ENCODE assay signal across 22 cellular contexts in the genomic region with DNA sequence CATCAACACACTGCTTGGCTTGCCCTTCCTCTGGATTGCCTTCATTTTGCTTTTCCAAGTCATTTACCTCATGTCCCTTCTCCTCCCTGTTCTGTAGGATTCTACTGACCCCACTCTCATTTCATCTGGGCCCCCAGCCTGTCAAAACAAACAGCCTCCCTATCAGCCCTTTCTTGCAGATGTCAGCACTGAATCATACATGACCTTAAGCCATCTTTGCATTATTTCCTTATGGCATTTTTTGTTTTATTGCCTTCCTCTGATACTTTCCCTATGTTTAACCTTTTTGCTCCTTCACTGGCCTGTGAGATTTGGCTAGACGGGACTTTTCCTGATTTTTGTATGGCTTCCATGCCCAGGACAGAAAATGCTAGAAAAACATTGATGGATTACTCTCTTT.
"Had no signal": no experiment of that assay in that cellular context is flagged by ENCODE, and none has a peak within 500 bp of the region (broad histone marks: within the 10 kb centered on the region; RNA-seq: fewer than 3 reads in every experiment).

No MANE protein-coding gene starts in this region.

- H3K9me3 Mint-ChIP-seq: activated B cell treated with CpG ODN at 0.5 μM for 24 hours; activated CD4-positive, alpha-beta memory T cell treated with anti-CD3 and anti-CD28 coated beads for 36 hours; activated naive CD8-positive, alpha-beta T cell treated with anti-CD3 and anti-CD28 coated beads, Interleukin-2, amount 10 ng/mL, durations not matched to agents 7 days and 5 days; nephron progenitor cell; stimulated activated effector memory CD8-positive, alpha-beta T cell treated with anti-CD3 and anti-CD28 coated beads, Interleukin-12 subunit alpha, Interleukin-12 subunit beta, amount 100 ng/mL, for 72 hours; stimulated activated naive CD8-positive, alpha-beta T cell treated with anti-CD3 and anti-CD28 coated beads, Interleukin-15, amount 100 ng/mL, for 72 hours had no signal

- H3K4me1 ChIP-seq: psoas muscle had no signal

- H3K27me3 Mint-ChIP-seq: activated B cell treated with CpG ODN at 0.5 μM for 24 hours; activated CD4-positive, alpha-beta memory T cell treated with anti-CD3 and anti-CD28 coated beads for 36 hours; activated CD4-positive, alpha-beta T cell treated with anti-CD3 and anti-CD28 coated beads for 36 hours; activated naive CD8-positive, alpha-beta T cell treated with anti-CD3 and anti-CD28 coated beads, Interleukin-2, amount 10 ng/mL, durations not matched to agents 7 days and 5 days; stimulated activated naive CD8-positive, alpha-beta T cell treated with anti-CD3 and anti-CD28 coated beads, Interleukin-15, amount 100 ng/mL, for 72 hours had no signal

- H3K36me3 ChIP-seq: cardiac muscle cell, gastrocnemius medialis, pancreas, right atrium auricular region, tibial artery had no signal

- H3K27ac Mint-ChIP-seq: activated B cell treated with CpG ODN at 0.5 μM for 24 hours; activated CD4-positive, alpha-beta memory T cell treated with anti-CD3 and anti-CD28 coated beads for 36 hours; activated CD4-positive, alpha-beta T cell treated with anti-CD3 and anti-CD28 coated beads for 36 hours; activated naive CD8-positive, alpha-beta T cell treated with anti-CD3 and anti-CD28 coated beads, Interleukin-2, amount 10 ng/mL, durations not matched to agents 7 days and 5 days; nephron progenitor cell; stimulated activated effector memory CD8-positive, alpha-beta T cell treated with anti-CD3 and anti-CD28 coated beads, Interleukin-12 subunit alpha, Interleukin-12 subunit beta, amount 100 ng/mL, for 72 hours; stimulated activated naive CD8-positive, alpha-beta T cell treated with anti-CD3 and anti-CD28 coated beads, Interleukin-15, amount 100 ng/mL, for 72 hours had no signal

- H3K4me3 ChIP-seq: cardiac muscle cell, gastrocnemius medialis, pancreas, psoas muscle, right atrium auricular region, tibial artery had no signal

- ATAC-seq: activated CD4-positive, alpha-beta T cell treated with anti-CD3 and anti-CD28 coated beads for 36 hours; gastrocnemius medialis; pancreas; psoas muscle; stimulated activated effector memory CD8-positive, alpha-beta T cell treated with anti-CD3 and anti-CD28 coated beads, Interleukin-12 subunit alpha, Interleukin-12 subunit beta, amount 100 ng/mL, for 72 hours; stimulated activated naive CD8-positive, alpha-beta T cell treated with anti-CD3 and anti-CD28 coated beads, Interleukin-15, amount 100 ng/mL, for 72 hours had no signal

- FAIRE-seq: endometrium, pancreas, urothelium cell line had no signal

- H3K36me3 Mint-ChIP-seq: activated CD4-positive, alpha-beta memory T cell treated with anti-CD3 and anti-CD28 coated beads for 36 hours; stimulated activated effector memory CD8-positive, alpha-beta T cell treated with anti-CD3 and anti-CD28 coated beads, Interleukin-12 subunit alpha, Interleukin-12 subunit beta, amount 100 ng/mL, for 72 hours had no signal

- H3K27me3 ChIP-seq: cardiac muscle cell, gastrocnemius medialis, pancreas, right atrium auricular region, tibial artery had no signal

- DNase-seq: activated B cell treated with CpG ODN at 0.5 μM for 24 hours; activated CD4-positive, alpha-beta memory T cell treated with anti-CD3 and anti-CD28 coated beads for 36 hours; activated CD4-positive, alpha-beta T cell treated with anti-CD3 and anti-CD28 coated beads for 36 hours; activated naive CD4-positive, alpha-beta T cell treated with Interleukin-2 at 50 U/mL for 16 hours; activated naive CD8-positive, alpha-beta T cell treated with anti-CD3 and anti-CD28 coated beads, Interleukin-2, amount 10 ng/mL, durations not matched to agents 7 days and 5 days; activated T-cell treated with anti-CD3 and anti-CD28 coated beads, Interleukin-2, amount 50 U/mL, for 48 hours; amniotic stem cell; effector CD4-positive, alpha-beta T cell; gastrocnemius medialis; hippocampal formation; nephron progenitor cell; pancreas; psoas muscle; stimulated activated CD4-positive, alpha-beta T cell treated with anti-CD3 and anti-CD28 coated beads, Interleukin-2, amount 100 ng/mL, for 24 hours; stimulated activated naive CD8-positive, alpha-beta T cell treated with anti-CD3 and anti-CD28 coated beads, Interleukin-15, amount 100 ng/mL, for 72 hours; T-helper 9 cell; tibial artery had no signal

- H3K9me3 ChIP-seq: gastrocnemius medialis, pancreas, psoas muscle, right atrium auricular region, tibial artery had no signal

- H3K4me3 Mint-ChIP-seq: activated B cell treated with CpG ODN at 0.5 μM for 24 hours; activated CD4-positive, alpha-beta memory T cell treated with anti-CD3 and anti-CD28 coated beads for 36 hours; activated CD4-positive, alpha-beta T cell treated with anti-CD3 and anti-CD28 coated beads for 36 hours; activated naive CD8-positive, alpha-beta T cell treated with anti-CD3 and anti-CD28 coated beads, Interleukin-2, amount 10 ng/mL, durations not matched to agents 7 days and 5 days; nephron progenitor cell; stimulated activated effector memory CD8-positive, alpha-beta T cell treated with anti-CD3 and anti-CD28 coated beads, Interleukin-12 subunit alpha, Interleukin-12 subunit beta, amount 100 ng/mL, for 72 hours; stimulated activated naive CD8-positive, alpha-beta T cell treated with anti-CD3 and anti-CD28 coated beads, Interleukin-15, amount 100 ng/mL, for 72 hours had no signal

- H3K27ac ChIP-seq: cardiac muscle cell, gastrocnemius medialis, pancreas, psoas muscle, right atrium auricular region, tibial artery had no signal
